ENCODE assay signal across 8 cellular contexts in the genomic region with DNA sequence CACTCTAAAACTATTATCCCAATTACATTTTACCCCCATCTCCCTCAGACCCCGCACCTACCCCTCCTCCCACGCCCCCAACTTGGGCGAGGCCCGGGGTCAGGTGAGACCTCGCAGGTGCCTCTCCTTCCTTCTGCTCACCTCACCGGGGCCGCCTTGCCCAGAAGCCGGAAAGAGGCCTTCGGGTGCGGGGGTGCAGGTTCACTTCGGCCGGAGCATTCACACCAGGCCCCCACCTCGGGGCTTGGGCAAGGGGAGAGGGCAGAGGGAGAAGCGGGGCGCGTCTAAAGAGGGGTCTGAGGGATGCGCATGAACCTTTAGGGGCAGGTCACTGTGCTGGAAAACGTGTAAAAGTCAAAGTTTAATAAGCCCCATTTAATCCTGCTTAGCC. TPM values are rescaled to one million over a fixed set of nuclear protein-coding genes. Genes with fewer than 3 reads are reported as not detected.
A peak's percentile ranks its signal among the peaks of the same experiment; 100 is the strongest.
DNase-seq lines count a peak whose midpoint lies in the region; TF ChIP-seq lines count a peak whose summit lies in the region.

No MANE protein-coding gene starts in this region.

- peak overlapping the region; percentile 88 for H3K9ac ChIP-seq in NT2/D1 (ENCODE audit: insufficient read length, low read depth)
- peak overlapping the region; percentile 76 for H3K9ac ChIP-seq in mesendoderm (ENCODE audit: low read length)

- no peaks in the 10 kb centered on the region for H3K9me3 ChIP-seq in NT2/D1 (ENCODE audit: insufficient read depth, low read length)
- H3K9me3 ChIP-seq in uterus, result no peaks in the 10 kb centered on the region

- H3K18ac ChIP-seq in mesendoderm (ENCODE audit: low read length), result peak overlapping the region; percentile 12

- H4K5ac ChIP-seq in mesendoderm (ENCODE audit: low read length), result no peak overlapping the region

- H3K27ac ChIP-seq in mesendoderm (ENCODE audit: low read depth, low read length) (no peak overlapping the region), uterus (peak overlapping the region; percentile 72 to 74)

- H2BK5ac ChIP-seq in mesendoderm (ENCODE audit: low read length), result no peak overlapping the region

- no peak for TF ChIP-seq POLR2A in uterus (IDR thresholded peaks at IDR 0.05)

- no peak overlapping the region for H3K4ac ChIP-seq in mesendoderm (ENCODE audit: low read depth, low read length)

- H3K79me1 ChIP-seq in mesendoderm (ENCODE audit: low read length), result no peaks in the 10 kb centered on the region

- no peak for TF ChIP-seq CTCF in choroid plexus epithelial cell (conservative IDR thresholded peaks at IDR 0.05; ENCODE audit: low read depth, low read length)
- no peak for TF ChIP-seq CTCF in uterus (IDR thresholded peaks at IDR 0.05)

- peak overlapping the region; percentile 40 for H3K4me2 ChIP-seq in mesendoderm (ENCODE audit: low read length)

- H3K23ac ChIP-seq in mesendoderm (ENCODE audit: low read length), result no peak overlapping the region

- no CpG with 5 or more reads among the region's 18 CpGs for WGBS in mesendoderm (ENCODE audit: extremely low coverage, insufficient coverage, low lambda C conversion rate)

- H3K36me3 ChIP-seq in NT2/D1 (ENCODE audit: insufficient read depth, insufficient read length, low read length) (peaks cover 25% of the 10 kb centered on the region), mesendoderm (ENCODE audit: control insufficient read depth, insufficient read depth, low read length) (no peaks in the 10 kb centered on the region), uterus (no peaks in the 10 kb centered on the region)

- H3K56ac ChIP-seq in mesendoderm (ENCODE audit: low read length), result peak overlapping the region; percentile 83

- H4K8ac ChIP-seq in mesendoderm (ENCODE audit: low read depth, low read length), result no peak overlapping the region

- no peak overlapping the region for H2BK120ac ChIP-seq in mesendoderm (ENCODE audit: low read depth, low read length)

- H3K79me2 ChIP-seq in mesendoderm (ENCODE audit: control insufficient read depth, insufficient read depth, low read length), result no peaks in the 10 kb centered on the region

- no peak overlapping the region for H2BK15ac ChIP-seq in mesendoderm (replicated peaks; ENCODE audit: low read depth)

- H3K27me3 ChIP-seq in NT2/D1 (ENCODE audit: insufficient read depth, insufficient read length) (no peaks in the 10 kb centered on the region), mesendoderm (ENCODE audit: insufficient read depth, low read length, poor library complexity) (no peaks in the 10 kb centered on the region), uterus (no peaks in the 10 kb centered on the region)

- intact Hi-C loops in uterus (cut with DNase I; ENCODE audit: low total_unique reads), result loop anchor here (10.0 kb wide), 1 partner anchor 159 kb away; no protein-coding TSS in a partner anchor

- H3K4me1 ChIP-seq in NT2/D1 (ENCODE audit: insufficient read depth, insufficient read length) (no peaks in the 10 kb centered on the region), mesendoderm (ENCODE audit: control insufficient read depth, low read depth, low read length) (no peaks in the 10 kb centered on the region), uterus (no peaks in the 10 kb centered on the region)

- H2AK5ac ChIP-seq in mesendoderm (ENCODE audit: low read length), result no peak overlapping the region

- DNase-seq in activated effector memory CD4-positive, alpha-beta T cell treated with anti-CD3 and anti-CD28 coated beads, Interleukin-2, amount 50 U/mL, for 16 hours, result peak; percentile 68
- DNase-seq in activated effector memory CD4-positive, alpha-beta T cell treated with Interleukin-2 at 50 U/mL for 16 hours, result no peak
- no peak for DNase-seq in NT2/D1 (ENCODE audit: low read depth, low spot score)
- no peak for DNase-seq in choroid plexus epithelial cell (ENCODE audit: low read depth)
- DNase-seq in mesendoderm, result no peak
- no peak for DNase-seq in uterus
- DNase-seq in NCI-H524 treated with DMSO at 0.1 percent for 48 hours (lab: John Stamatoyannopoulos, UW), result no peak
- no peak for DNase-seq in effector CD4-positive, alpha-beta T cell

- peak overlapping the region; percentile 89 for H3K4me3 ChIP-seq in NT2/D1 (ENCODE audit: insufficient read length, low read depth)
- peak overlapping the region; percentile 75 for H3K4me3 ChIP-seq in choroid plexus epithelial cell (ENCODE audit: low read depth, low read length)
- peak overlapping the region; percentile 85 for H3K4me3 ChIP-seq in mesendoderm (ENCODE audit: low read length)
- H3K4me3 ChIP-seq in uterus, result peak overlapping the region; percentile 48 to 60

RNA-seq across cellular contexts. Expression of gene ZNF182, which starts 0.4 kb away (rescaled TPM):
- polyA plus RNA-seq in mesendoderm (2013, experiment 1 of 2), result 2.2 TPM
- 2.3 TPM for polyA plus RNA-seq in mesendoderm (2013, experiment 2 of 2)
- 1 to 10 TPM; 3.2 to 8.4 (median 5.0) TPM for total RNA-seq in uterus

RNA-seq across cellular contexts. Expression of gene SPACA5, which starts 3.4 kb away (rescaled TPM):
- polyA plus RNA-seq in mesendoderm (2013, experiment 1 of 2), result not detected
- not detected for polyA plus RNA-seq in mesendoderm (2013, experiment 2 of 2)
- not detected for total RNA-seq in uterus
